In the genomic region with DNA sequence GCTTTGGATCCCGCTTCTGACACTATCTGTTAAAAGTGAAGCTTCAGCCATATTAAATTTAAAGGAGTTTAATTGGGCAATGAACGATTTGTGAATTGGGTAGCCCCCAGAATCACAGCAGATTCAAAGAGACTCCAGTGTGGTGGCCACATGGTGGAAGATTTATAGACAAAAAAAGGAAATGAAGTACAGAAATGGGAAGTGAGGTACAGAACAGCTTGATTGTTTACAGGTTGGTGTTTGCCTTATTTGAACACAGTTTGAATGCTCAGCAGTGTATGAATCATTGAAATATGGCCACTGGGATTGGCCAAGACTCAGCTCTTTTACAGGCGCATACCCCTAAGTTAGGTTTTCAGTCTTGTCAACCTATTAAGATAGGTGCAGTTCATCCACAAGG, we compare ENCODE assay signal across 2 cellular contexts.
TF ChIP-seq lines count a peak whose summit lies in the region.

No MANE protein-coding gene starts in this region.

TF ChIP-seq in K562, 482 proteins besides CTCF, POLR2A, EP300 and RAD21 (continued from another document):
- TF ChIP-seq, protein P1, sequence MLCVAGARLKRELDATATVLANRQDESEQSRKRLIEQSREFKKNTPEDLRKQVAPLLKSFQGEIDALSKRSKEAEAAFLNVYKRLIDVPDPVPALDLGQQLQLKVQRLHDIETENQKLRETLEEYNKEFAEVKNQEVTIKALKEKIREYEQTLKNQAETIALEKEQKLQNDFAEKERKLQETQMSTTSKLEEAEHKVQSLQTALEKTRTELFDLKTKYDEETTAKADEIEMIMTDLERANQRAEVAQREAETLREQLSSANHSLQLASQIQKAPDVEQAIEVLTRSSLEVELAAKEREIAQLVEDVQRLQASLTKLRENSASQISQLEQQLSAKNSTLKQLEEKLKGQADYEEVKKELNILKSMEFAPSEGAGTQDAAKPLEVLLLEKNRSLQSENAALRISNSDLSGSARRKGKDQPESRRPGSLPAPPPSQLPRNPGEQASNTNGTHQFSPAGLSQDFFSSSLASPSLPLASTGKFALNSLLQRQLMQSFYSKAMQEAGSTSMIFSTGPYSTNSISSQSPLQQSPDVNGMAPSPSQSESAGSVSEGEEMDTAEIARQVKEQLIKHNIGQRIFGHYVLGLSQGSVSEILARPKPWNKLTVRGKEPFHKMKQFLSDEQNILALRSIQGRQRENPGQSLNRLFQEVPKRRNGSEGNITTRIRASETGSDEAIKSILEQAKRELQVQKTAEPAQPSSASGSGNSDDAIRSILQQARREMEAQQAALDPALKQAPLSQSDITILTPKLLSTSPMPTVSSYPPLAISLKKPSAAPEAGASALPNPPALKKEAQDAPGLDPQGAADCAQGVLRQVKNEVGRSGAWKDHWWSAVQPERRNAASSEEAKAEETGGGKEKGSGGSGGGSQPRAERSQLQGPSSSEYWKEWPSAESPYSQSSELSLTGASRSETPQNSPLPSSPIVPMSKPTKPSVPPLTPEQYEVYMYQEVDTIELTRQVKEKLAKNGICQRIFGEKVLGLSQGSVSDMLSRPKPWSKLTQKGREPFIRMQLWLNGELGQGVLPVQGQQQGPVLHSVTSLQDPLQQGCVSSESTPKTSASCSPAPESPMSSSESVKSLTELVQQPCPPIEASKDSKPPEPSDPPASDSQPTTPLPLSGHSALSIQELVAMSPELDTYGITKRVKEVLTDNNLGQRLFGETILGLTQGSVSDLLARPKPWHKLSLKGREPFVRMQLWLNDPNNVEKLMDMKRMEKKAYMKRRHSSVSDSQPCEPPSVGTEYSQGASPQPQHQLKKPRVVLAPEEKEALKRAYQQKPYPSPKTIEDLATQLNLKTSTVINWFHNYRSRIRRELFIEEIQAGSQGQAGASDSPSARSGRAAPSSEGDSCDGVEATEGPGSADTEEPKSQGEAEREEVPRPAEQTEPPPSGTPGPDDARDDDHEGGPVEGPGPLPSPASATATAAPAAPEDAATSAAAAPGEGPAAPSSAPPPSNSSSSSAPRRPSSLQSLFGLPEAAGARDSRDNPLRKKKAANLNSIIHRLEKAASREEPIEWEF (CRISPR knock-in tag; IDR thresholded peaks at IDR 0.05): no peak

TF ChIP-seq in WTC11, 78 proteins besides CTCF, POLR2A, EP300 and RAD21 (continued from another document):
- TF ChIP-seq, protein P2, sequence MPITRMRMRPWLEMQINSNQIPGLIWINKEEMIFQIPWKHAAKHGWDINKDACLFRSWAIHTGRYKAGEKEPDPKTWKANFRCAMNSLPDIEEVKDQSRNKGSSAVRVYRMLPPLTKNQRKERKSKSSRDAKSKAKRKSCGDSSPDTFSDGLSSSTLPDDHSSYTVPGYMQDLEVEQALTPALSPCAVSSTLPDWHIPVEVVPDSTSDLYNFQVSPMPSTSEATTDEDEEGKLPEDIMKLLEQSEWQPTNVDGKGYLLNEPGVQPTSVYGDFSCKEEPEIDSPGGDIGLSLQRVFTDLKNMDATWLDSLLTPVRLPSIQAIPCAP (CRISPR knock-in tag; IDR thresholded peaks at IDR 0.05): no peak
- TF ChIP-seq TCF7 (CRISPR knock-in tag; IDR thresholded peaks at IDR 0.05; ENCODE audit: low read depth): no peak
- TF ChIP-seq ZNF671 (CRISPR knock-in tag; IDR thresholded peaks at IDR 0.05): no peak
- no peak for TF ChIP-seq HMGA2 (CRISPR knock-in tag; IDR thresholded peaks at IDR 0.05)
- TF ChIP-seq NFYB (CRISPR knock-in tag; conservative IDR thresholded peaks at IDR 0.05; ENCODE audit: low read depth): no peak
- TF ChIP-seq SP1 (CRISPR knock-in tag; conservative IDR thresholded peaks at IDR 0.05): no peak
- TF ChIP-seq ZNF121 (CRISPR knock-in tag; IDR thresholded peaks at IDR 0.05): no peak
- TF ChIP-seq, protein P3, sequence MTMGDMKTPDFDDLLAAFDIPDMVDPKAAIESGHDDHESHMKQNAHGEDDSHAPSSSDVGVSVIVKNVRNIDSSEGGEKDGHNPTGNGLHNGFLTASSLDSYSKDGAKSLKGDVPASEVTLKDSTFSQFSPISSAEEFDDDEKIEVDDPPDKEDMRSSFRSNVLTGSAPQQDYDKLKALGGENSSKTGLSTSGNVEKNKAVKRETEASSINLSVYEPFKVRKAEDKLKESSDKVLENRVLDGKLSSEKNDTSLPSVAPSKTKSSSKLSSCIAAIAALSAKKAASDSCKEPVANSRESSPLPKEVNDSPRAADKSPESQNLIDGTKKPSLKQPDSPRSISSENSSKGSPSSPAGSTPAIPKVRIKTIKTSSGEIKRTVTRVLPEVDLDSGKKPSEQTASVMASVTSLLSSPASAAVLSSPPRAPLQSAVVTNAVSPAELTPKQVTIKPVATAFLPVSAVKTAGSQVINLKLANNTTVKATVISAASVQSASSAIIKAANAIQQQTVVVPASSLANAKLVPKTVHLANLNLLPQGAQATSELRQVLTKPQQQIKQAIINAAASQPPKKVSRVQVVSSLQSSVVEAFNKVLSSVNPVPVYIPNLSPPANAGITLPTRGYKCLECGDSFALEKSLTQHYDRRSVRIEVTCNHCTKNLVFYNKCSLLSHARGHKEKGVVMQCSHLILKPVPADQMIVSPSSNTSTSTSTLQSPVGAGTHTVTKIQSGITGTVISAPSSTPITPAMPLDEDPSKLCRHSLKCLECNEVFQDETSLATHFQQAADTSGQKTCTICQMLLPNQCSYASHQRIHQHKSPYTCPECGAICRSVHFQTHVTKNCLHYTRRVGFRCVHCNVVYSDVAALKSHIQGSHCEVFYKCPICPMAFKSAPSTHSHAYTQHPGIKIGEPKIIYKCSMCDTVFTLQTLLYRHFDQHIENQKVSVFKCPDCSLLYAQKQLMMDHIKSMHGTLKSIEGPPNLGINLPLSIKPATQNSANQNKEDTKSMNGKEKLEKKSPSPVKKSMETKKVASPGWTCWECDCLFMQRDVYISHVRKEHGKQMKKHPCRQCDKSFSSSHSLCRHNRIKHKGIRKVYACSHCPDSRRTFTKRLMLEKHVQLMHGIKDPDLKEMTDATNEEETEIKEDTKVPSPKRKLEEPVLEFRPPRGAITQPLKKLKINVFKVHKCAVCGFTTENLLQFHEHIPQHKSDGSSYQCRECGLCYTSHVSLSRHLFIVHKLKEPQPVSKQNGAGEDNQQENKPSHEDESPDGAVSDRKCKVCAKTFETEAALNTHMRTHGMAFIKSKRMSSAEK (CRISPR knock-in tag; IDR thresholded peaks at IDR 0.05; ENCODE audit: borderline replicate concordance): no peak
- no peak for TF ChIP-seq ATF1 (CRISPR knock-in tag; IDR thresholded peaks at IDR 0.05)
- TF ChIP-seq CBFB (CRISPR knock-in tag; IDR thresholded peaks at IDR 0.05; ENCODE audit: low read depth): no peak
- TF ChIP-seq, protein P4, sequence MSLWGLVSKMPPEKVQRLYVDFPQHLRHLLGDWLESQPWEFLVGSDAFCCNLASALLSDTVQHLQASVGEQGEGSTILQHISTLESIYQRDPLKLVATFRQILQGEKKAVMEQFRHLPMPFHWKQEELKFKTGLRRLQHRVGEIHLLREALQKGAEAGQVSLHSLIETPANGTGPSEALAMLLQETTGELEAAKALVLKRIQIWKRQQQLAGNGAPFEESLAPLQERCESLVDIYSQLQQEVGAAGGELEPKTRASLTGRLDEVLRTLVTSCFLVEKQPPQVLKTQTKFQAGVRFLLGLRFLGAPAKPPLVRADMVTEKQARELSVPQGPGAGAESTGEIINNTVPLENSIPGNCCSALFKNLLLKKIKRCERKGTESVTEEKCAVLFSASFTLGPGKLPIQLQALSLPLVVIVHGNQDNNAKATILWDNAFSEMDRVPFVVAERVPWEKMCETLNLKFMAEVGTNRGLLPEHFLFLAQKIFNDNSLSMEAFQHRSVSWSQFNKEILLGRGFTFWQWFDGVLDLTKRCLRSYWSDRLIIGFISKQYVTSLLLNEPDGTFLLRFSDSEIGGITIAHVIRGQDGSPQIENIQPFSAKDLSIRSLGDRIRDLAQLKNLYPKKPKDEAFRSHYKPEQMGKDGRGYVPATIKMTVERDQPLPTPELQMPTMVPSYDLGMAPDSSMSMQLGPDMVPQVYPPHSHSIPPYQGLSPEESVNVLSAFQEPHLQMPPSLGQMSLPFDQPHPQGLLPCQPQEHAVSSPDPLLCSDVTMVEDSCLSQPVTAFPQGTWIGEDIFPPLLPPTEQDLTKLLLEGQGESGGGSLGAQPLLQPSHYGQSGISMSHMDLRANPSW (CRISPR knock-in tag; conservative IDR thresholded peaks at IDR 0.05; ENCODE audit: low read depth): no peak
- TF ChIP-seq, protein P5, sequence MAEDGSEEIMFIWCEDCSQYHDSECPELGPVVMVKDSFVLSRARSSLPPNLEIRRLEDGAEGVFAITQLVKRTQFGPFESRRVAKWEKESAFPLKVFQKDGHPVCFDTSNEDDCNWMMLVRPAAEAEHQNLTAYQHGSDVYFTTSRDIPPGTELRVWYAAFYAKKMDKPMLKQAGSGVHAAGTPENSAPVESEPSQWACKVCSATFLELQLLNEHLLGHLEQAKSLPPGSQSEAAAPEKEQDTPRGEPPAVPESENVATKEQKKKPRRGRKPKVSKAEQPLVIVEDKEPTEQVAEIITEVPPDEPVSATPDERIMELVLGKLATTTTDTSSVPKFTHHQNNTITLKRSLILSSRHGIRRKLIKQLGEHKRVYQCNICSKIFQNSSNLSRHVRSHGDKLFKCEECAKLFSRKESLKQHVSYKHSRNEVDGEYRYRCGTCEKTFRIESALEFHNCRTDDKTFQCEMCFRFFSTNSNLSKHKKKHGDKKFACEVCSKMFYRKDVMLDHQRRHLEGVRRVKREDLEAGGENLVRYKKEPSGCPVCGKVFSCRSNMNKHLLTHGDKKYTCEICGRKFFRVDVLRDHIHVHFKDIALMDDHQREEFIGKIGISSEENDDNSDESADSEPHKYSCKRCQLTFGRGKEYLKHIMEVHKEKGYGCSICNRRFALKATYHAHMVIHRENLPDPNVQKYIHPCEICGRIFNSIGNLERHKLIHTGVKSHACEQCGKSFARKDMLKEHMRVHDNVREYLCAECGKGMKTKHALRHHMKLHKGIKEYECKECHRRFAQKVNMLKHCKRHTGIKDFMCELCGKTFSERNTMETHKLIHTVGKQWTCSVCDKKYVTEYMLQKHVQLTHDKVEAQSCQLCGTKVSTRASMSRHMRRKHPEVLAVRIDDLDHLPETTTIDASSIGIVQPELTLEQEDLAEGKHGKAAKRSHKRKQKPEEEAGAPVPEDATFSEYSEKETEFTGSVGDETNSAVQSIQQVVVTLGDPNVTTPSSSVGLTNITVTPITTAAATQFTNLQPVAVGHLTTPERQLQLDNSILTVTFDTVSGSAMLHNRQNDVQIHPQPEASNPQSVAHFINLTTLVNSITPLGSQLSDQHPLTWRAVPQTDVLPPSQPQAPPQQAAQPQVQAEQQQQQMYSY (CRISPR knock-in tag; IDR thresholded peaks at IDR 0.05): no peak
- TF ChIP-seq ZNF138 (CRISPR knock-in tag; conservative IDR thresholded peaks at IDR 0.05): no peak
- no peak for TF ChIP-seq ZNF416 (CRISPR knock-in tag; IDR thresholded peaks at IDR 0.05)
- TF ChIP-seq, protein P6, sequence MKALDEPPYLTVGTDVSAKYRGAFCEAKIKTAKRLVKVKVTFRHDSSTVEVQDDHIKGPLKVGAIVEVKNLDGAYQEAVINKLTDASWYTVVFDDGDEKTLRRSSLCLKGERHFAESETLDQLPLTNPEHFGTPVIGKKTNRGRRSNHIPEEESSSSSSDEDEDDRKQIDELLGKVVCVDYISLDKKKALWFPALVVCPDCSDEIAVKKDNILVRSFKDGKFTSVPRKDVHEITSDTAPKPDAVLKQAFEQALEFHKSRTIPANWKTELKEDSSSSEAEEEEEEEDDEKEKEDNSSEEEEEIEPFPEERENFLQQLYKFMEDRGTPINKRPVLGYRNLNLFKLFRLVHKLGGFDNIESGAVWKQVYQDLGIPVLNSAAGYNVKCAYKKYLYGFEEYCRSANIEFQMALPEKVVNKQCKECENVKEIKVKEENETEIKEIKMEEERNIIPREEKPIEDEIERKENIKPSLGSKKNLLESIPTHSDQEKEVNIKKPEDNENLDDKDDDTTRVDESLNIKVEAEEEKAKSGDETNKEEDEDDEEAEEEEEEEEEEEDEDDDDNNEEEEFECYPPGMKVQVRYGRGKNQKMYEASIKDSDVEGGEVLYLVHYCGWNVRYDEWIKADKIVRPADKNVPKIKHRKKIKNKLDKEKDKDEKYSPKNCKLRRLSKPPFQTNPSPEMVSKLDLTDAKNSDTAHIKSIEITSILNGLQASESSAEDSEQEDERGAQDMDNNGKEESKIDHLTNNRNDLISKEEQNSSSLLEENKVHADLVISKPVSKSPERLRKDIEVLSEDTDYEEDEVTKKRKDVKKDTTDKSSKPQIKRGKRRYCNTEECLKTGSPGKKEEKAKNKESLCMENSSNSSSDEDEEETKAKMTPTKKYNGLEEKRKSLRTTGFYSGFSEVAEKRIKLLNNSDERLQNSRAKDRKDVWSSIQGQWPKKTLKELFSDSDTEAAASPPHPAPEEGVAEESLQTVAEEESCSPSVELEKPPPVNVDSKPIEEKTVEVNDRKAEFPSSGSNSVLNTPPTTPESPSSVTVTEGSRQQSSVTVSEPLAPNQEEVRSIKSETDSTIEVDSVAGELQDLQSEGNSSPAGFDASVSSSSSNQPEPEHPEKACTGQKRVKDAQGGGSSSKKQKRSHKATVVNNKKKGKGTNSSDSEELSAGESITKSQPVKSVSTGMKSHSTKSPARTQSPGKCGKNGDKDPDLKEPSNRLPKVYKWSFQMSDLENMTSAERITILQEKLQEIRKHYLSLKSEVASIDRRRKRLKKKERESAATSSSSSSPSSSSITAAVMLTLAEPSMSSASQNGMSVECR (CRISPR knock-in tag; IDR thresholded peaks at IDR 0.05; ENCODE audit: borderline replicate concordance): no peak
